Comparison of ENCODE assay signal across 18 cellular contexts in genomic region chr1:204401747-204402146, GRCh38. TPM values are rescaled to one million over a fixed set of nuclear protein-coding genes. Genes with fewer than 3 reads are reported as not detected.
DNase-seq lines count a peak whose midpoint lies in the region; ATAC-seq and TF ChIP-seq lines count a peak whose summit lies in the region.
"Had no signal": no experiment of that assay in that cellular context is flagged by ENCODE, and none has a peak within 500 bp of the region (broad histone marks: within the 10 kb centered on the region; RNA-seq: fewer than 3 reads in every experiment).

No MANE protein-coding gene starts in this region.

- no peaks in the 10 kb centered on the region for H3K9me3 Mint-ChIP-seq in activated CD4-positive, alpha-beta T cell treated with anti-CD3 and anti-CD28 coated beads for 36 hours (ENCODE audit: low read depth)
- no peaks in the 10 kb centered on the region for H3K9me3 Mint-ChIP-seq in activated CD4-positive, alpha-beta T cell treated with anti-CD3 and anti-CD28 coated beads, Interleukin-2, amount 10 ng/mL, durations not matched to agents 24 days and 14 days
- H3K9me3 Mint-ChIP-seq in natural killer cell = no peaks in the 10 kb centered on the region
- no peaks in the 10 kb centered on the region for H3K9me3 Mint-ChIP-seq in natural killer cell treated with Interleukin-12 subunit alpha and Interleukin-12 subunit beta and Interleukin-15 and Interleukin-18, amount 100 ng/mL, for 72 hours
- H3K9me3 Mint-ChIP-seq in mesothelial cell of epicardium = no peaks in the 10 kb centered on the region
- no peaks in the 10 kb centered on the region for H3K9me3 Mint-ChIP-seq in endothelial cell (ENCODE audit: unreplicated experiment)
- H3K9me3 Mint-ChIP-seq: CD8-positive, alpha-beta memory T cell; H9 had no signal

- intact Hi-C loops in activated CD4-positive, alpha-beta T cell treated with anti-CD3 and anti-CD28 coated beads for 36 hours (cut with DNase I, micrococcal nuclease) = loop anchor here in 1 of 2 experiments (10.0 kb wide), 1 partner anchor 777 kb away; the partner anchor contains the start of gene ATP2B4
- intact Hi-C loops in activated CD4-positive, alpha-beta T cell treated with anti-CD3 and anti-CD28 coated beads, Interleukin-2, amount 10 ng/mL, durations not matched to agents 24 days and 14 days (cut with micrococcal nuclease) = no loop called here
- intact Hi-C loops in natural killer cell (cut with micrococcal nuclease) = no loop called here

- no peak for ATAC-seq in activated CD4-positive, alpha-beta T cell treated with anti-CD3 and anti-CD28 coated beads for 36 hours
- ATAC-seq in natural killer cell (no peak), GM21526 (IDR thresholded peaks at IDR 0.05; ENCODE audit: low FRiP score, unreplicated experiment) (no peak)
- no peak for ATAC-seq in natural killer cell treated with Interleukin-12 subunit alpha and Interleukin-12 subunit beta and Interleukin-15 and Interleukin-18, amount 100 ng/mL, for 72 hours

- H3K36me3 Mint-ChIP-seq in activated CD4-positive, alpha-beta T cell treated with anti-CD3 and anti-CD28 coated beads for 36 hours (ENCODE audit: low read depth) = peaks cover 63% of the 10 kb centered on the region
- H3K36me3 Mint-ChIP-seq in activated CD4-positive, alpha-beta T cell treated with anti-CD3 and anti-CD28 coated beads, Interleukin-2, amount 10 ng/mL, durations not matched to agents 24 days and 14 days (ENCODE audit: low read depth) = peaks cover 58% of the 10 kb centered on the region
- H3K36me3 Mint-ChIP-seq in natural killer cell = peaks cover 22% of the 10 kb centered on the region
- H3K36me3 Mint-ChIP-seq in natural killer cell treated with Interleukin-12 subunit alpha and Interleukin-12 subunit beta and Interleukin-15 and Interleukin-18, amount 100 ng/mL, for 72 hours = peaks cover 24% of the 10 kb centered on the region
- H3K36me3 Mint-ChIP-seq in mesothelial cell of epicardium = peaks cover 13% of the 10 kb centered on the region
- peaks cover 5% of the 10 kb centered on the region for H3K36me3 Mint-ChIP-seq in endothelial cell (ENCODE audit: low read depth, unreplicated experiment)

- TF ChIP-seq CTCF in natural killer cell (IDR thresholded peaks at IDR 0.05) (no peak), mesothelial cell of epicardium (IDR thresholded peaks at IDR 0.05; ENCODE audit: unreplicated experiment) (no peak), endothelial cell (IDR thresholded peaks at IDR 0.05; ENCODE audit: unreplicated experiment) (no peak)

- H3K4me3 Mint-ChIP-seq in activated CD4-positive, alpha-beta T cell treated with anti-CD3 and anti-CD28 coated beads for 36 hours = no peak overlapping the region
- no peak overlapping the region for H3K4me3 Mint-ChIP-seq in activated CD4-positive, alpha-beta T cell treated with anti-CD3 and anti-CD28 coated beads, Interleukin-2, amount 10 ng/mL, durations not matched to agents 24 days and 14 days
- no peak overlapping the region for H3K4me3 Mint-ChIP-seq in natural killer cell
- H3K4me3 Mint-ChIP-seq in natural killer cell treated with Interleukin-12 subunit alpha and Interleukin-12 subunit beta and Interleukin-15 and Interleukin-18, amount 100 ng/mL, for 72 hours = no peak overlapping the region
- H3K4me3 Mint-ChIP-seq in mesothelial cell of epicardium = no peak overlapping the region
- H3K4me3 Mint-ChIP-seq in endothelial cell (ENCODE audit: unreplicated experiment) = no peak overlapping the region
- H3K4me3 Mint-ChIP-seq: CD8-positive, alpha-beta memory T cell; H9 had no signal

- DNase-seq in activated CD4-positive, alpha-beta T cell treated with anti-CD3 and anti-CD28 coated beads for 36 hours = no peak
- DNase-seq in activated CD4-positive, alpha-beta T cell treated with anti-CD3 and anti-CD28 coated beads, Interleukin-2, amount 10 ng/mL, durations not matched to agents 24 days and 14 days = no peak
- DNase-seq in natural killer cell (no peak), mesothelial cell of epicardium (ENCODE audit: low spot score in 2 of 2, unreplicated experiment in 2 of 2) (no peak), endothelial cell (ENCODE audit: low spot score) (no peak), SW480 (ENCODE audit: low spot score) (no peak)
- DNase-seq in natural killer cell treated with Interleukin-12 subunit alpha and Interleukin-12 subunit beta and Interleukin-15 and Interleukin-18, amount 100 ng/mL, for 72 hours (ENCODE audit: low spot score) = no peak
- DNase-seq: BE2C; CD8-positive, alpha-beta memory T cell; DMS53; EL; H9; MV-4-11; NCI-H1930; NCI-H226; NCI-H526; PC-9 had no signal

- H3K4me1 Mint-ChIP-seq in activated CD4-positive, alpha-beta T cell treated with anti-CD3 and anti-CD28 coated beads for 36 hours = peaks cover 20% of the 10 kb centered on the region
- peaks cover 15% of the 10 kb centered on the region for H3K4me1 Mint-ChIP-seq in activated CD4-positive, alpha-beta T cell treated with anti-CD3 and anti-CD28 coated beads, Interleukin-2, amount 10 ng/mL, durations not matched to agents 24 days and 14 days
- H3K4me1 Mint-ChIP-seq in natural killer cell (peaks cover 20 to 30% of the 10 kb centered on the region in 2 donors), mesothelial cell of epicardium (peaks cover 17% of the 10 kb centered on the region), endothelial cell (ENCODE audit: unreplicated experiment) (peaks cover 6% of the 10 kb centered on the region)
- H3K4me1 Mint-ChIP-seq in natural killer cell treated with Interleukin-12 subunit alpha and Interleukin-12 subunit beta and Interleukin-15 and Interleukin-18, amount 100 ng/mL, for 72 hours (ENCODE audit: low read depth in 2 of 2) = peaks cover 22 to 30% of the 10 kb centered on the region in 2 donors

- no peaks in the 10 kb centered on the region for H3K27me3 Mint-ChIP-seq in activated CD4-positive, alpha-beta T cell treated with anti-CD3 and anti-CD28 coated beads for 36 hours
- H3K27me3 Mint-ChIP-seq in activated CD4-positive, alpha-beta T cell treated with anti-CD3 and anti-CD28 coated beads, Interleukin-2, amount 10 ng/mL, durations not matched to agents 24 days and 14 days = no peaks in the 10 kb centered on the region
- H3K27me3 Mint-ChIP-seq in natural killer cell (ENCODE audit: low read depth in 2 of 2) (no peaks in the 10 kb centered on the region), mesothelial cell of epicardium (ENCODE audit: low read depth) (no peaks in the 10 kb centered on the region), endothelial cell (ENCODE audit: unreplicated experiment) (no peaks in the 10 kb centered on the region)
- H3K27me3 Mint-ChIP-seq in natural killer cell treated with Interleukin-12 subunit alpha and Interleukin-12 subunit beta and Interleukin-15 and Interleukin-18, amount 100 ng/mL, for 72 hours = no peaks in the 10 kb centered on the region
- H3K27me3 Mint-ChIP-seq: CD8-positive, alpha-beta memory T cell had no signal

- CTCF ChIA-PET in activated CD4-positive, alpha-beta T cell treated with anti-CD3 and anti-CD28 coated beads for 36 hours (lab: Charles Lee) = interaction anchor here (0.6 to 5.5 kb wide), 5 partner anchors 21 to 412 kb away, joined by 3 to 39 read pairs (median 3); no protein-coding TSS in a partner anchor

- H3K27ac Mint-ChIP-seq in activated CD4-positive, alpha-beta T cell treated with anti-CD3 and anti-CD28 coated beads for 36 hours = peak overlapping the region; percentile 72
- H3K27ac Mint-ChIP-seq in activated CD4-positive, alpha-beta T cell treated with anti-CD3 and anti-CD28 coated beads, Interleukin-2, amount 10 ng/mL, durations not matched to agents 24 days and 14 days = no peak overlapping the region
- H3K27ac Mint-ChIP-seq in natural killer cell (peak overlapping the region; percentile 66 to 69), mesothelial cell of epicardium (peak overlapping the region; percentile 31), endothelial cell (ENCODE audit: unreplicated experiment) (no peak overlapping the region)
- H3K27ac Mint-ChIP-seq in natural killer cell treated with Interleukin-12 subunit alpha and Interleukin-12 subunit beta and Interleukin-15 and Interleukin-18, amount 100 ng/mL, for 72 hours = peak overlapping the region in 1 of 2 donors; percentile 42

- POLR2A ChIA-PET in activated CD4-positive, alpha-beta T cell treated with anti-CD3 and anti-CD28 coated beads for 36 hours (lab: Charles Lee) = no interaction called here

RNA-seq across cellular contexts. Expression of gene PPP1R15B, which starts 9.9 kb away (rescaled TPM):
- total RNA-seq in activated CD4-positive, alpha-beta T cell treated with anti-CD3 and anti-CD28 coated beads for 36 hours = 10 to 100 TPM; 55.9 to 57.6 TPM
- total RNA-seq in activated CD4-positive, alpha-beta T cell treated with anti-CD3 and anti-CD28 coated beads, Interleukin-2, amount 10 ng/mL, durations not matched to agents 24 days and 14 days = 70.9 and 74.0 TPM in 2 replicates
- total RNA-seq in natural killer cell = 100 to 1,000 TPM; 174 to 236 (median 222) TPM
- total RNA-seq in natural killer cell treated with Interleukin-12 subunit alpha and Interleukin-12 subunit beta and Interleukin-15 and Interleukin-18, amount 100 ng/mL, for 72 hours = 10 to 100 TPM; 93.1 to 98.6 TPM
- total RNA-seq in mesothelial cell of epicardium = 56.2 to 57.5 TPM (median 57.5 TPM) in 3 replicates
- 43.2 TPM for total RNA-seq in endothelial cell (ENCODE audit: unreplicated experiment)

RNA-seq across cellular contexts. Expression of gene PLEKHA6, which starts 42.0 kb away (rescaled TPM):
- under 1 TPM; 0.86 to 0.87 TPM for total RNA-seq in activated CD4-positive, alpha-beta T cell treated with anti-CD3 and anti-CD28 coated beads for 36 hours
- 0.07 and 0.47 TPM in 2 replicates for total RNA-seq in activated CD4-positive, alpha-beta T cell treated with anti-CD3 and anti-CD28 coated beads, Interleukin-2, amount 10 ng/mL, durations not matched to agents 24 days and 14 days
- total RNA-seq in natural killer cell (under 1 TPM; 0.10 to 0.43 (median 0.16) TPM), mesothelial cell of epicardium (29.7 to 34.0 TPM (median 32.2 TPM) in 3 replicates), endothelial cell (ENCODE audit: unreplicated experiment) (3.7 TPM)
- total RNA-seq in natural killer cell treated with Interleukin-12 subunit alpha and Interleukin-12 subunit beta and Interleukin-15 and Interleukin-18, amount 100 ng/mL, for 72 hours = under 1 TPM; 0.17 to 0.89 TPM

Comparison
In these comparisons a context has a peak if more than half of its experiments do, and no peak if none do; other contexts are left out.
1. H3K27ac Mint-ChIP-seq: peak in activated CD4-positive, alpha-beta T cell treated with anti-CD3 and anti-CD28 coated beads for 36 hours (single experiment), natural killer cell (2 of 2) and mesothelial cell of epicardium (single experiment); none in activated CD4-positive, alpha-beta T cell treated with anti-CD3 and anti-CD28 coated beads, Interleukin-2, amount 10 ng/mL, durations not matched to agents 24 days and 14 days (single experiment) and endothelial cell (single experiment).